ENCODE assay signal across 22 cellular contexts in the genomic region with DNA sequence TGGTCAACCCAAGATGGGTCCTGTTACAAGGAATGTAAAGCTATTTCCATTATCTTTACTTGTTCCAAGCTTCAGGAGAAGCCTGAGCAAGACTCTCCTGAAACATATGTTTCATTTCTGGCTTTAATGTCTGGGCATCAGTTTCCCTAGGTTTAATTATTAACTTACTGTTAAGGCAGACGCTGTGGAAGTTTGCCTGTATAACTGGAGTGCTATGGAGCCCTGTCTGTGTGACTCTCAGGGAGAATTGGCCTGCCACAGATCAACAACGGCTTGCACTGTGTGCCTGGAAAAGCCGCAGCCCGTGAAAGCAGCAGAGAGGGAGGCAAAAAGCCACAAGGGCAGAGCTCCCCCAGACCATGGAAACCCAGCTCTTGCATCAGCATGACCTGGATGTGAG. TPM values are rescaled to one million over a fixed set of nuclear protein-coding genes. Genes with fewer than 3 reads are reported as not detected.
A peak's percentile ranks its signal among the peaks of the same experiment; 100 is the strongest.
DNase-seq lines count a peak whose midpoint lies in the region; ATAC-seq, FAIRE-seq and TF ChIP-seq lines count a peak whose summit lies in the region.
"Had no signal": no experiment of that assay in that cellular context is flagged by ENCODE, and none has a peak within 500 bp of the region (broad histone marks: within the 10 kb centered on the region; RNA-seq: fewer than 3 reads in every experiment).

No MANE protein-coding gene starts in this region.

- BruUV-seq in HepG2 (replicated peaks; lab: Mats Ljungman, UMichigan): no TSS peak

- peaks cover 15% of the 10 kb centered on the region for H3K27me3 Mint-ChIP-seq in activated naive CD8-positive, alpha-beta T cell treated with anti-CD3 and anti-CD28 coated beads, Interleukin-2, amount 50 U/mL, for 24 hours

- no peak overlapping the region for H2BK12ac ChIP-seq in mesenchymal stem cell (ENCODE audit: low read length in 2 of 2)

- FAIRE-seq in HepG2 (lab: Jason Lieb, UNC): no peak
- FAIRE-seq in D721Med (lab: Jason Lieb, UNC): no peak
- FAIRE-seq: GM12878 had no signal

- no peak overlapping the region for H3K4me3 ChIP-seq in right lobe of liver
- no peak overlapping the region for H3K4me3 ChIP-seq in HepG2 (replicated peaks in 1 of 3; ENCODE audit: insufficient read depth in 1 of 3, low read depth in 2 of 3, low read length in 3 of 3)
- no peak overlapping the region for H3K4me3 ChIP-seq in body of pancreas
- H3K4me3 ChIP-seq in mesenchymal stem cell (ENCODE audit: insufficient read depth in 1 of 2, low read depth in 1 of 2, low read length in 2 of 2): no peak overlapping the region
- H3K4me3 ChIP-seq: BLaER1, GM12878 had no signal

- H3K9me3 Mint-ChIP-seq in activated naive CD8-positive, alpha-beta T cell treated with anti-CD3 and anti-CD28 coated beads, Interleukin-2, amount 50 U/mL, for 24 hours: no peaks in the 10 kb centered on the region
- H3K9me3 Mint-ChIP-seq: HFFc6 had no signal

- TF ChIP-seq CTCF in right lobe of liver (IDR thresholded peaks at IDR 0.05) (no peak), HepG2 (CRISPR knock-in tag; IDR thresholded peaks at IDR 0.05) (no peak), body of pancreas (IDR thresholded peaks at IDR 0.05) (no peak), D721Med (IDR thresholded peaks at IDR 0.05; ENCODE audit: insufficient read depth, missing control alignments) (no peak)

- no peak overlapping the region for H3K4me3 Mint-ChIP-seq in activated naive CD8-positive, alpha-beta T cell treated with anti-CD3 and anti-CD28 coated beads, Interleukin-2, amount 50 U/mL, for 24 hours
- H3K4me3 Mint-ChIP-seq: CD14-positive monocyte; CD4-positive, alpha-beta memory T cell; HFFc6 had no signal

- H3K27ac ChIP-seq in right lobe of liver (no peak overlapping the region), HepG2 (ENCODE audit: extremely low read length, insufficient read depth, low read length) (no peak overlapping the region), body of pancreas (no peak overlapping the region), mesenchymal stem cell (ENCODE audit: low read length, poor library complexity, severe bottlenecking) (peak overlapping the region; percentile 14)
- H3K27ac ChIP-seq: BLaER1, HL-60 had no signal

- CTCF ChIA-PET in HepG2 (lab: Yijun Ruan, JAX; ENCODE audit: low intra/inter-chr PET ratio, low total read pairs): no interaction called here

- no peaks in the 10 kb centered on the region for H3K36me3 ChIP-seq in right lobe of liver
- no peaks in the 10 kb centered on the region for H3K36me3 ChIP-seq in HepG2 (replicated peaks in 1 of 2; ENCODE audit: control insufficient read depth in 1 of 2, insufficient read depth in 2 of 2, low read length in 2 of 2)
- H3K36me3 ChIP-seq in body of pancreas (replicated peaks in 1 of 2; ENCODE audit: insufficient read depth in 1 of 2, low read depth in 2 of 2): no peaks in the 10 kb centered on the region
- H3K36me3 ChIP-seq in mesenchymal stem cell (ENCODE audit: control insufficient read depth in 1 of 2, insufficient read depth in 2 of 2, low read depth in 1 of 2, low read length in 2 of 2): no peaks in the 10 kb centered on the region
- H3K36me3 ChIP-seq: BLaER1 had no signal

- H4K91ac ChIP-seq in mesenchymal stem cell (ENCODE audit: low read length): no peak overlapping the region

- H2BK5ac ChIP-seq in mesenchymal stem cell (ENCODE audit: low read depth, low read length, poor library complexity, severe bottlenecking): no peak overlapping the region

- ATAC-seq in right lobe of liver (peak in 3 of 4 donors; percentile 45 to 82 (median 70)), HepG2 (no peak; the same call in 2 of the 3 replicates), body of pancreas (peak; percentile 59)
- ATAC-seq in activated naive CD8-positive, alpha-beta T cell treated with anti-CD3 and anti-CD28 coated beads, Interleukin-2, amount 50 U/mL, for 24 hours: no peak
- ATAC-seq: GM12878, HCT116 had no signal

- no peaks in the 10 kb centered on the region for H4K20me1 ChIP-seq in HepG2 (ENCODE audit: insufficient read depth, low read length)
- H4K20me1 ChIP-seq: BLaER1 had no signal

- 0% methylated on average over 1 of the region's 4 CpGs for WGBS in right lobe of liver (ENCODE audit: insufficient coverage, low coverage, low lambda C conversion rate, missing lambda C conversion rate)
- 0% methylated on average over 4 of the region's 4 CpGs for WGBS in HepG2 (ENCODE audit: low lambda C conversion rate)
- WGBS in body of pancreas, 2 donors: 29 to 36% methylated on average over 4 of the region's 4 CpGs
- WGBS in mesenchymal stem cell: 70% methylated on average over 4 of the region's 4 CpGs

- no peaks in the 10 kb centered on the region for H3K4me1 Mint-ChIP-seq in activated naive CD8-positive, alpha-beta T cell treated with anti-CD3 and anti-CD28 coated beads, Interleukin-2, amount 50 U/mL, for 24 hours
- H3K4me1 Mint-ChIP-seq: CD14-positive monocyte; CD4-positive, alpha-beta memory T cell had no signal

- intact Hi-C loops in right lobe of liver (cut with DNase I) (no loop called here), HepG2 (cut with micrococcal nuclease; ENCODE audit: unreplicated experiment) (no loop called here), body of pancreas (cut with DNase I) (no loop called here)

- H4K8ac ChIP-seq in mesenchymal stem cell (ENCODE audit: low read length): no peak overlapping the region

- H3K9me3 ChIP-seq in right lobe of liver (no peaks in the 10 kb centered on the region), HepG2 (ENCODE audit: low read length) (peaks cover 4% of the 10 kb centered on the region; the same call in 1 of the 2 replicates), body of pancreas (no peaks in the 10 kb centered on the region), mesenchymal stem cell (ENCODE audit: control insufficient read depth, low read length) (peaks cover under 1% of the 10 kb centered on the region)

- no peak overlapping the region for H3K4ac ChIP-seq in mesenchymal stem cell (ENCODE audit: low read depth in 1 of 2, low read length in 2 of 2)

- no peaks in the 10 kb centered on the region for H3K79me1 ChIP-seq in mesenchymal stem cell (replicated peaks; ENCODE audit: low read length, poor library complexity, severe bottlenecking)

- H3K27me3 ChIP-seq in right lobe of liver (no peaks in the 10 kb centered on the region), HepG2 (ENCODE audit: control insufficient read depth in 1 of 2, insufficient read depth in 2 of 2, low read length in 2 of 2) (peaks cover 0 to 12% of the 10 kb centered on the region in 2 experiments; a peak in 2 of 5 replicates), body of pancreas (no peaks in the 10 kb centered on the region), mesenchymal stem cell (ENCODE audit: control insufficient read depth in 1 of 2, insufficient read depth in 1 of 2, low read length in 2 of 2) (peaks cover 4 to 13% of the 10 kb centered on the region in 2 experiments)
- H3K27me3 ChIP-seq: BLaER1 had no signal

- H3K9ac ChIP-seq in HepG2 (ENCODE audit: insufficient read depth, low read depth, low read length): no peak overlapping the region
- H3K9ac ChIP-seq in mesenchymal stem cell (ENCODE audit: low read length): no peak overlapping the region
- H3K9ac ChIP-seq: BLaER1 had no signal

- H3K14ac ChIP-seq in mesenchymal stem cell (ENCODE audit: low read length in 2 of 2): no peak overlapping the region

- H3K36me3 Mint-ChIP-seq in activated naive CD8-positive, alpha-beta T cell treated with anti-CD3 and anti-CD28 coated beads, Interleukin-2, amount 50 U/mL, for 24 hours (ENCODE audit: low read depth): no peaks in the 10 kb centered on the region
- H3K36me3 Mint-ChIP-seq: CD14-positive monocyte; CD4-positive, alpha-beta memory T cell had no signal

- no peak overlapping the region for H2BK15ac ChIP-seq in mesenchymal stem cell (ENCODE audit: low read depth, poor library complexity, severe bottlenecking)

- POLR2A ChIA-PET in HepG2 (lab: Yijun Ruan, JAX): no interaction called here

- no peak for TF ChIP-seq RAD21 in HepG2 (CRISPR knock-in tag; IDR thresholded peaks at IDR 0.05)

- H3K79me2 ChIP-seq in HepG2 (ENCODE audit: insufficient read depth, low read length): no peaks in the 10 kb centered on the region

- no peak overlapping the region for H3K4me2 ChIP-seq in HepG2 (ENCODE audit: low read depth, low read length)
- H3K4me2 ChIP-seq in mesenchymal stem cell (ENCODE audit: low read length, poor library complexity, severe bottlenecking): no peak overlapping the region
- H3K4me2 ChIP-seq: BLaER1 had no signal

- in situ Hi-C loops in HepG2 (cut with HindIII; ENCODE audit: extremely low pct_ligation_motif_present, low pct_unique_long_range_greater_than_20kb): no loop called here

- H3K27ac Mint-ChIP-seq in activated naive CD8-positive, alpha-beta T cell treated with anti-CD3 and anti-CD28 coated beads, Interleukin-2, amount 50 U/mL, for 24 hours: no peak overlapping the region
- H3K27ac Mint-ChIP-seq: CD14-positive monocyte; CD4-positive, alpha-beta memory T cell; HFFc6 had no signal

- no peak overlapping the region for H3K23ac ChIP-seq in mesenchymal stem cell (ENCODE audit: low read length in 2 of 2)

- H3K18ac ChIP-seq in mesenchymal stem cell (ENCODE audit: low read depth in 1 of 2, low read length in 2 of 2): no peak overlapping the region

- H2AFZ ChIP-seq in HepG2 (ENCODE audit: low read length) (no peak overlapping the region), mesenchymal stem cell (ENCODE audit: low read depth, low read length) (no peak overlapping the region)

- no peak for TF ChIP-seq POLR2A in right lobe of liver (IDR thresholded peaks at IDR 0.05)
- no peak for TF ChIP-seq POLR2A in HepG2 (IDR thresholded peaks at IDR 0.05; ENCODE audit: insufficient read depth in 1 of 2, low read depth in 2 of 2, low read length in 2 of 2)
- TF ChIP-seq POLR2A in body of pancreas (IDR thresholded peaks at IDR 0.05): no peak

- H2BK120ac ChIP-seq in mesenchymal stem cell (ENCODE audit: low read depth, low read length): no peak overlapping the region

- DNase-seq in right lobe of liver (no peak), HepG2 (ENCODE audit: low spot score) (no peak), body of pancreas (peak in 2 of 4 donors; percentile 24 to 40), mesenchymal stem cell (no peak), GDM1 (lab: John Stamatoyannopoulos, UW) (no peak), D721Med (ENCODE audit: insufficient read length, low spot score) (no peak)
- no peak for DNase-seq in activated naive CD8-positive, alpha-beta T cell treated with anti-CD3 and anti-CD28 coated beads, Interleukin-2, amount 50 U/mL, for 24 hours
- DNase-seq: 8988T; Calu3; CD4-positive, alpha-beta memory T cell; DMS 273 treated with DMSO at 0.1 percent for 48 hours; DMS79; GF-D8; GOT3; H7; HFFc6; IMR-90 had no signal

- H2AK5ac ChIP-seq in mesenchymal stem cell (ENCODE audit: low read length, severe bottlenecking): no peak overlapping the region

- TF ChIP-seq EP300 in HepG2 (IDR thresholded peaks at IDR 0.05; ENCODE audit: low read depth in 2 of 2, low read length in 2 of 2) (no peak), HepG2 (CRISPR knock-in tag; IDR thresholded peaks at IDR 0.05; ENCODE audit: borderline replicate concordance) (no peak)

- H3K4me1 ChIP-seq in right lobe of liver (peaks cover 0 to 10% (median 0%) of the 10 kb centered on the region in 4 donors), HepG2 (ENCODE audit: insufficient read depth, low read length) (no peaks in the 10 kb centered on the region), body of pancreas (peaks cover 10% of the 10 kb centered on the region), mesenchymal stem cell (ENCODE audit: control insufficient read depth, insufficient read depth, low read depth, low read length) (peaks cover 9% of the 10 kb centered on the region)
- H3K4me1 ChIP-seq: BLaER1 had no signal

RNA-seq across cellular contexts. Expression of gene LONRF2, which starts 22.1 kb away (rescaled TPM):
- total RNA-seq in right lobe of liver (1 to 10 TPM in 5 of 6 experiments, under 1 TPM in 1; 0.51 to 2.5 (median 1.7) TPM), HepG2 (2016; rRNA removed; fragmentation: Illumina TruSeq; extraction: Trizol) (not detected in 2 replicates), body of pancreas (10 to 100 TPM; 12.5 to 14.2 TPM)
- not detected in 2 replicates for total RNA-seq in HepG2 (2016; cell fraction: cytosol; rRNA removed; fragmentation: Illumina TruSeq; extraction: Trizol; ENCODE audit: low read depth)
- not detected in 2 replicates for total RNA-seq in HepG2 (2016; cell fraction: insoluble cytoplasmic fraction; rRNA removed; fragmentation: Illumina TruSeq; extraction: Trizol)
- not detected in 2 replicates for total RNA-seq in HepG2 (2016; cell fraction: membrane; rRNA removed; fragmentation: Illumina TruSeq; extraction: Trizol)
- 0.03 TPM in 1 of 2 replicates, not detected in the other for total RNA-seq in HepG2 (2016; cell fraction: nucleus; rRNA removed; fragmentation: Illumina TruSeq; extraction: Trizol)
- 0.01 TPM in 1 of 2 replicates, not detected in the other for polyA plus RNA-seq in HepG2 (2011; rRNA removed)
- not detected in 2 replicates for polyA plus RNA-seq in HepG2 (2011; cell fraction: cytosol; rRNA removed)
- 0.02 TPM in 1 of 2 replicates, not detected in the other for polyA plus RNA-seq in HepG2 (2011; cell fraction: nucleus; rRNA removed)
- polyA plus RNA-seq in HepG2 (2012): not detected in 2 replicates
- not detected in 2 replicates for polyA plus RNA-seq in HepG2 (2016; cell fraction: cytosol; fragmentation: Illumina TruSeq; extraction: Trizol; ENCODE audit: low read depth)
- polyA plus RNA-seq in HepG2 (2016; cell fraction: insoluble cytoplasmic fraction; fragmentation: Illumina TruSeq; extraction: Trizol; ENCODE audit: low read depth): not detected in 2 replicates
- polyA plus RNA-seq in HepG2 (2016; cell fraction: membrane; fragmentation: Illumina TruSeq; extraction: Trizol; ENCODE audit: low read depth): not detected in 2 replicates
- polyA plus RNA-seq in HepG2 (2016; cell fraction: nucleus; fragmentation: Illumina TruSeq; extraction: Trizol; ENCODE audit: insufficient read depth, low read depth): not detected in 2 replicates
- polyA minus RNA-seq in HepG2 (2011; rRNA and poly(A)+ RNA removed; ENCODE audit: low replicate concordance): 0.10 and 0.33 TPM in 2 replicates
- not detected in 2 replicates for polyA minus RNA-seq in HepG2 (2011; cell fraction: cytosol; rRNA and poly(A)+ RNA removed)
- under 0.01 TPM in 1 of 2 replicates, not detected in the other for polyA minus RNA-seq in HepG2 (2011; cell fraction: nucleus; rRNA and poly(A)+ RNA removed)
- 0.06 TPM for polyA plus RNA-seq in mesenchymal stem cell (2013, experiment 1 of 2)
- polyA plus RNA-seq in mesenchymal stem cell (2013, experiment 2 of 2): 0.04 TPM
- total RNA-seq: H7, HFFc6 had no signal
- polyA plus RNA-seq: CD14-positive monocyte had no signal

Comparison
In these comparisons a context has a peak if more than half of its experiments do, and no peak if none do; other contexts are left out.
1. ATAC-seq: peak in right lobe of liver (3 of 4) and body of pancreas (single experiment); none in HepG2 (single experiment) and activated naive CD8-positive, alpha-beta T cell treated with anti-CD3 and anti-CD28 coated beads, Interleukin-2, amount 50 U/mL, for 24 hours (single experiment).